1 cellular context compared by ENCODE assay signal in genomic region chr6:86712039-86712438, GRCh38.
TF ChIP-seq lines count a peak whose summit lies in the region.

No MANE protein-coding gene starts in this region.

TF ChIP-seq in K562, 482 proteins besides CTCF, POLR2A, EP300 and RAD21 (continued from another document):
- no peak for TF ChIP-seq PBX2 (CRISPR knock-in tag; IDR thresholded peaks at IDR 0.05; ENCODE audit: low read depth)
- TF ChIP-seq PBX2 (tag; conservative IDR thresholded peaks at IDR 0.05; ENCODE audit: low read depth) = peak; percentile 77
- peak; percentile 47; the same call in 1 of the 2 replicates for TF ChIP-seq ZNF316 (IDR thresholded peaks at IDR 0.05)
- TF ChIP-seq PKNOX1 (IDR thresholded peaks at IDR 0.05) = 0 out of 2 replicates have a peak, but pooled peaks have one; percentile 7
- TF ChIP-seq MEIS2 (IDR thresholded peaks at IDR 0.05; ENCODE audit: partially characterized antibody) = peak; percentile 50
